In genomic region chr2:240961878-240962277, GRCh38 we compare ENCODE assay signal across 19 cellular contexts. TPM values are rescaled to one million over a fixed set of nuclear protein-coding genes. Genes with fewer than 3 reads are reported as not detected.
DNase-seq lines count a peak whose midpoint lies in the region; TF ChIP-seq lines count a peak whose summit lies in the region.
"Had no signal": no experiment of that assay in that cellular context is flagged by ENCODE, and none has a peak within 500 bp of the region (broad histone marks: within the 10 kb centered on the region; RNA-seq: fewer than 3 reads in every experiment).

No MANE protein-coding gene starts in this region.

- TF ChIP-seq POLR2A in Peyer's patch (IDR thresholded peaks at IDR 0.05) (no peak), lower leg skin (IDR thresholded peaks at IDR 0.05) (no peak), stomach (IDR thresholded peaks at IDR 0.05) (no peak)

- H3K79me2 ChIP-seq in H9 (ENCODE audit: insufficient read depth, low read length), result no peaks in the 10 kb centered on the region

- no peak overlapping the region for H2AFZ ChIP-seq in H9 (ENCODE audit: low read length)

- H3K56ac ChIP-seq in H9 (ENCODE audit: insufficient read length, low read depth, low read length), result no peak overlapping the region

- WGBS in lower leg skin, 2 donors, result 53 to 59% methylated on average over 12 of the region's 12 CpGs
- 52 to 78% (median 64%) methylated on average over 12 of the region's 12 CpGs for WGBS in stomach, 5 donors
- WGBS in H9 (ENCODE audit: extremely low coverage, insufficient read length, low lambda C conversion rate), result no CpG with 5 or more reads among the region's 12 CpGs

- DNase-seq in NCI-H2227 (lab: John Stamatoyannopoulos, UW; ENCODE audit: unreplicated experiment) (peak; percentile 90), NCI-H2227 treated with DMSO at 0.1 percent for 48 hours (lab: John Stamatoyannopoulos, UW) (no peak), Peyer's patch (peak in 2 of 3 donors; percentile 6 to 11), lower leg skin (ENCODE audit: low spot score in 2 of 2) (peak; percentile 4 to 21), stomach (peak; percentile 3), UCSD-AML1 (lab: John Stamatoyannopoulos, UW; ENCODE audit: unreplicated experiment) (no peak), KBM-7 (no peak), H9 (no peak)
- DNase-seq: Caco-2; NCI-H1092; NCI-H2029 treated with DMSO at 0.1 percent for 48 hours; NCI-H526 treated with DMSO at 0.1 percent for 48 hours; stimulated activated CD4-positive, alpha-beta T cell treated with anti-CD3 and anti-CD28 coated beads, Interleukin-4, amount 100 ng/mL, for 1 hour had no signal

- H3K14ac ChIP-seq in H9 (ENCODE audit: insufficient read depth, low read length), result no peak overlapping the region

- H2BK12ac ChIP-seq in H9 (ENCODE audit: insufficient read length, low read depth, low read length), result no peak overlapping the region

- H3K4me3 ChIP-seq in Peyer's patch (no peak overlapping the region), lower leg skin (ENCODE audit: low read depth, poor library complexity, severe bottlenecking) (no peak overlapping the region), stomach (no peak overlapping the region)
- H3K4me3 ChIP-seq: ascending aorta, HAP-1 had no signal

- no peak overlapping the region for H2BK15ac ChIP-seq in H9 (ENCODE audit: low read depth, low read length)

- H2AK5ac ChIP-seq in H9 (ENCODE audit: insufficient read length, low read length), result no peak overlapping the region

- no peak overlapping the region for H3K4ac ChIP-seq in H9 (ENCODE audit: low read depth, low read length)

- H3K36me3 ChIP-seq in Peyer's patch (no peaks in the 10 kb centered on the region), stomach (no peaks in the 10 kb centered on the region)
- H3K36me3 ChIP-seq: ascending aorta, BE2C, HAP-1 had no signal

- H3K27me3 Mint-ChIP-seq in H9 (ENCODE audit: low read depth), result no peaks in the 10 kb centered on the region

- no peak overlapping the region for H4K91ac ChIP-seq in H9 (ENCODE audit: insufficient read length, low read depth, low read length)

- H4K20me1 ChIP-seq in H9 (ENCODE audit: control insufficient read depth, insufficient read depth, insufficient read length), result no peaks in the 10 kb centered on the region

- H3K27ac ChIP-seq in Peyer's patch (peak overlapping the region in 2 of 4 donors; percentile 70 to 86), stomach (peak overlapping the region in 3 of 5 donors; percentile 43 to 58 (median 48)), H9 (ENCODE audit: insufficient read length, low read depth, low read length) (no peak overlapping the region)
- H3K27ac ChIP-seq: KMS-11 had no signal

- intact Hi-C loops in lower leg skin (cut with DNase I; ENCODE audit: low total_unique reads) (no loop called here), stomach (cut with DNase I; ENCODE audit: low total_unique reads) (no loop called here)

- TF ChIP-seq EP300 in stomach (IDR thresholded peaks at IDR 0.05), result no peak

- in situ Hi-C loops in KBM-7 (cut with MboI; ENCODE audit: low pct_unique_long_range_greater_than_20kb, low sequenced_read_pairs), result no loop called here

- no peaks in the 10 kb centered on the region for H3K36me3 Mint-ChIP-seq in H9 (ENCODE audit: insufficient read depth in 1 of 3, low read depth in 3 of 3)

- H3T11ph ChIP-seq in H9 (ENCODE audit: low read length), result no peak overlapping the region

- no peaks in the 10 kb centered on the region for H3K23me2 ChIP-seq in H9 (ENCODE audit: insufficient read length, low read depth, low read length, poor library complexity, severe bottlenecking)

- no peak overlapping the region for H2BK5ac ChIP-seq in H9 (ENCODE audit: insufficient read length, low read length)

- no peak overlapping the region for H3K4me2 ChIP-seq in H9 (ENCODE audit: insufficient read depth, insufficient read length, low read length)
- H3K4me2 ChIP-seq: KMS-11 had no signal

- no peak for TF ChIP-seq CTCF in Peyer's patch (IDR thresholded peaks at IDR 0.05)
- no peak for TF ChIP-seq CTCF in lower leg skin (IDR thresholded peaks at IDR 0.05)
- no peak for TF ChIP-seq CTCF in stomach (IDR thresholded peaks at IDR 0.05)
- no peak for TF ChIP-seq CTCF in H9 (conservative IDR thresholded peaks at IDR 0.05)

- H3K9me3 ChIP-seq in Peyer's patch (no peaks in the 10 kb centered on the region), stomach (no peaks in the 10 kb centered on the region), H9 (ENCODE audit: control insufficient read depth, low read depth, low read length) (no peaks in the 10 kb centered on the region)
- H3K9me3 ChIP-seq: ascending aorta, BE2C, Caco-2, HAP-1 had no signal

- no peak overlapping the region for H4K5ac ChIP-seq in H9 (ENCODE audit: insufficient read length, low read depth, low read length)

- no peak overlapping the region for H4K8ac ChIP-seq in H9 (replicated peaks; ENCODE audit: insufficient read length, low read depth, low read length)

- H3K4me1 ChIP-seq in Peyer's patch (peaks cover 0 to 32% (median 0%) of the 10 kb centered on the region in 4 donors), stomach (peaks cover 7 to 37% (median 31%) of the 10 kb centered on the region in 4 donors), H9 (ENCODE audit: insufficient read depth, low read length) (no peaks in the 10 kb centered on the region; the same call in 1 of the 2 replicates)
- H3K4me1 ChIP-seq: Caco-2 had no signal

- no peak overlapping the region for H3K23ac ChIP-seq in H9 (ENCODE audit: insufficient read length, low read depth, low read length)

- no peaks in the 10 kb centered on the region for H3K79me1 ChIP-seq in H9 (ENCODE audit: insufficient read depth, low read depth, low read length, poor library complexity, severe bottlenecking)

- H3K18ac ChIP-seq in H9 (ENCODE audit: insufficient read length, low read depth, low read length), result no peak overlapping the region

- H2BK120ac ChIP-seq in H9 (ENCODE audit: low read depth, low read length, poor library complexity, severe bottlenecking), result no peak overlapping the region

- no peaks in the 10 kb centered on the region for H3K27me3 ChIP-seq in Peyer's patch
- H3K27me3 ChIP-seq in stomach, result peaks cover 0 to 20% (median 0%) of the 10 kb centered on the region in 3 donors
- no peaks in the 10 kb centered on the region for H3K27me3 ChIP-seq in H9 (ENCODE audit: insufficient read depth, low read length)
- H3K27me3 ChIP-seq: ascending aorta, BE2C had no signal

- no peak overlapping the region for H3K9ac ChIP-seq in H9 (ENCODE audit: extremely low read depth, insufficient read length, low read length)
- H3K9ac ChIP-seq: KMS-11 had no signal

- no peak overlapping the region for H3K4me3 Mint-ChIP-seq in H9

- H3K9me3 Mint-ChIP-seq in H9, result no peaks in the 10 kb centered on the region

- H3K27ac Mint-ChIP-seq in H9, result no peak overlapping the region

- no peak overlapping the region for H2BK20ac ChIP-seq in H9 (ENCODE audit: low read depth, low read length, poor library complexity, severe bottlenecking)

- H3K4me1 Mint-ChIP-seq in H9, result peaks cover 3 to 4% of the 10 kb centered on the region in 2 experiments; a peak in 3 of 4 replicates

RNA-seq across cellular contexts. Expression of gene SNED1, which starts 36.5 kb away (rescaled TPM):
- total RNA-seq in Peyer's patch, result 10 to 100 TPM in 3 of 4 donors, 1 to 10 TPM in 1; 6.8 to 83.3 (median 25.2) TPM
- 10 to 100 TPM in 3 of 4 donors, 1 to 10 TPM in 1; 9.0 to 18.4 (median 17.1) TPM for total RNA-seq in lower leg skin
- 100 to 1,000 TPM in 1 of 5 donors, 10 to 100 TPM in 4; 11.4 to 106 (median 22.7) TPM for total RNA-seq in stomach
- 1 to 10 TPM; 2.0 to 2.7 (median 2.3) TPM for polyA plus RNA-seq in stomach
- 1.8 and 2.5 TPM in 2 replicates for total RNA-seq in H9 (2021)
- total RNA-seq: Caco-2 had no signal

RNA-seq across cellular contexts. Expression of gene CROCC2, which starts 55.7 kb away (rescaled TPM):
- total RNA-seq in Peyer's patch, result under 1 TPM in 2 of 4 donors, not detected in 2; 0.27 to 0.83 TPM
- under 1 TPM in 1 of 4 donors, not detected in 3; 0.10 TPM for total RNA-seq in lower leg skin
- total RNA-seq in stomach, result 1 to 10 TPM in 1 of 5 donors, not detected in 4; 4.9 TPM
- under 1 TPM in 1 of 3 donors, not detected in 2; 0.03 TPM for polyA plus RNA-seq in stomach
- not detected in 2 replicates for total RNA-seq in H9 (2021)
- total RNA-seq: Caco-2, cerebellum, fibroblast of villous mesenchyme had no signal

Comparison
In these comparisons a context has a peak if more than half of its experiments do, and no peak if none do; other contexts are left out.
1. DNase-seq: peak in NCI-H2227 (single experiment), Peyer's patch (2 of 3), lower leg skin (2 of 2) and stomach (single experiment); none in NCI-H2227 treated with DMSO at 0.1 percent for 48 hours (single experiment), UCSD-AML1 (single experiment), KBM-7 (single experiment) and H9 (single experiment).